ENCODE assay signal across 9 cellular contexts in genomic region chr10:2985729-2986232, GRCh38.
DNase-seq lines count a peak whose midpoint lies in the region; ATAC-seq and TF ChIP-seq lines count a peak whose summit lies in the region.
"Had no signal": no experiment of that assay in that cellular context is flagged by ENCODE, and none has a peak within 500 bp of the region (broad histone marks: within the 10 kb centered on the region; RNA-seq: fewer than 3 reads in every experiment).

No MANE protein-coding gene starts in this region.

- H3K9ac ChIP-seq in NT2/D1 (ENCODE audit: insufficient read length, low read depth) (no peak overlapping the region), rectal smooth muscle tissue (ENCODE audit: low read length) (no peak overlapping the region)

- ATAC-seq in GM19395 (IDR thresholded peaks at IDR 0.05; ENCODE audit: unreplicated experiment) (peak; percentile 18), GM19467 (IDR thresholded peaks at IDR 0.05; ENCODE audit: unreplicated experiment) (no peak)

- intact Hi-C loops in activated CD4-positive, alpha-beta T cell treated with anti-CD3 and anti-CD28 coated beads, Interleukin-2, amount 10 ng/mL, durations not matched to agents 24 days and 14 days (cut with micrococcal nuclease): no loop called here

- no peaks in the 10 kb centered on the region for H3K4me1 ChIP-seq in NT2/D1 (ENCODE audit: insufficient read depth, insufficient read length)
- no peaks in the 10 kb centered on the region for H3K4me1 ChIP-seq in rectal smooth muscle tissue (ENCODE audit: control insufficient read depth, insufficient read depth, low read length)

- no peak for TF ChIP-seq CTCF in chondrocyte (IDR thresholded peaks at IDR 0.05)

- DNase-seq in NT2/D1 (ENCODE audit: low read depth, low spot score): peak; percentile 6
- DNase-seq in epithelial cell of prostate (ENCODE audit: low read depth, low spot score): peak; percentile 49
- DNase-seq in activated CD4-positive, alpha-beta T cell treated with anti-CD3 and anti-CD28 coated beads for 1 hour: no peak
- DNase-seq in activated CD4-positive, alpha-beta T cell treated with anti-CD3 and anti-CD28 coated beads, Interleukin-2, amount 10 ng/mL, durations not matched to agents 24 days and 14 days: no peak
- no peak for DNase-seq in chondrocyte (ENCODE audit: low spot score)

- no peaks in the 10 kb centered on the region for H3K36me3 Mint-ChIP-seq in activated CD4-positive, alpha-beta T cell treated with anti-CD3 and anti-CD28 coated beads, Interleukin-2, amount 10 ng/mL, durations not matched to agents 24 days and 14 days (ENCODE audit: low read depth)
- peaks cover 4% of the 10 kb centered on the region for H3K36me3 Mint-ChIP-seq in chondrocyte (ENCODE audit: low read depth)
- H3K36me3 Mint-ChIP-seq: type B pancreatic cell had no signal

- peak overlapping the region; percentile 62 for H3K27ac ChIP-seq in epithelial cell of prostate
- no peak overlapping the region for H3K27ac ChIP-seq in rectal smooth muscle tissue (ENCODE audit: low read depth, low read length)

- H3K27ac Mint-ChIP-seq in activated CD4-positive, alpha-beta T cell treated with anti-CD3 and anti-CD28 coated beads, Interleukin-2, amount 10 ng/mL, durations not matched to agents 24 days and 14 days: no peak overlapping the region
- no peak overlapping the region for H3K27ac Mint-ChIP-seq in chondrocyte (ENCODE audit: unreplicated experiment)
- H3K27ac Mint-ChIP-seq: type B pancreatic cell had no signal

- no peak overlapping the region for H3K4me3 Mint-ChIP-seq in activated CD4-positive, alpha-beta T cell treated with anti-CD3 and anti-CD28 coated beads, Interleukin-2, amount 10 ng/mL, durations not matched to agents 24 days and 14 days
- H3K4me3 Mint-ChIP-seq in chondrocyte (ENCODE audit: unreplicated experiment): no peak overlapping the region
- H3K4me3 Mint-ChIP-seq: type B pancreatic cell had no signal

- no peak overlapping the region for H3K4me3 ChIP-seq in NT2/D1 (ENCODE audit: insufficient read length, low read depth)
- H3K4me3 ChIP-seq in rectal smooth muscle tissue (ENCODE audit: low read length): peak overlapping the region; percentile 1

- H3K4me1 Mint-ChIP-seq in activated CD4-positive, alpha-beta T cell treated with anti-CD3 and anti-CD28 coated beads, Interleukin-2, amount 10 ng/mL, durations not matched to agents 24 days and 14 days: peaks cover 4% of the 10 kb centered on the region
- H3K4me1 Mint-ChIP-seq in chondrocyte (ENCODE audit: low read depth): peaks cover 27% of the 10 kb centered on the region

- H3K27me3 Mint-ChIP-seq in activated CD4-positive, alpha-beta T cell treated with anti-CD3 and anti-CD28 coated beads, Interleukin-2, amount 10 ng/mL, durations not matched to agents 24 days and 14 days: peaks cover 19% of the 10 kb centered on the region
- no peaks in the 10 kb centered on the region for H3K27me3 Mint-ChIP-seq in chondrocyte (ENCODE audit: low read depth)

- H3K27me3 ChIP-seq in NT2/D1 (ENCODE audit: insufficient read depth, insufficient read length): peaks cover 4% of the 10 kb centered on the region
- H3K27me3 ChIP-seq in rectal smooth muscle tissue (ENCODE audit: control insufficient read depth, insufficient read depth, low read length): no peaks in the 10 kb centered on the region

- no peaks in the 10 kb centered on the region for H3K36me3 ChIP-seq in NT2/D1 (ENCODE audit: insufficient read depth, insufficient read length, low read length)
- no peaks in the 10 kb centered on the region for H3K36me3 ChIP-seq in rectal smooth muscle tissue (ENCODE audit: control insufficient read depth, insufficient read depth, low read length)

- no peaks in the 10 kb centered on the region for H3K9me3 Mint-ChIP-seq in activated CD4-positive, alpha-beta T cell treated with anti-CD3 and anti-CD28 coated beads, Interleukin-2, amount 10 ng/mL, durations not matched to agents 24 days and 14 days
- H3K9me3 Mint-ChIP-seq in chondrocyte (ENCODE audit: low read depth): peaks cover 4% of the 10 kb centered on the region
- H3K9me3 Mint-ChIP-seq: type B pancreatic cell had no signal

- peaks cover 10% of the 10 kb centered on the region; the same call in 1 of the 2 replicates for H3K9me3 ChIP-seq in NT2/D1 (ENCODE audit: insufficient read depth, low read length)

Comparison
In these comparisons a context has a peak if more than half of its experiments do, and no peak if none do; other contexts are left out.
1. DNase-seq: peak in NT2/D1 (single experiment) and epithelial cell of prostate (single experiment); none in activated CD4-positive, alpha-beta T cell treated with anti-CD3 and anti-CD28 coated beads for 1 hour (single experiment), activated CD4-positive, alpha-beta T cell treated with anti-CD3 and anti-CD28 coated beads, Interleukin-2, amount 10 ng/mL, durations not matched to agents 24 days and 14 days (single experiment) and chondrocyte (single experiment).